In genomic region chr2:37191253-37191652, GRCh38 we compare ENCODE assay signal across 20 cellular contexts. TPM values are rescaled to one million over a fixed set of nuclear protein-coding genes. Genes with fewer than 3 reads are reported as not detected.
DNase-seq lines count a peak whose midpoint lies in the region; ATAC-seq lines count a peak whose summit lies in the region.
"Had no signal": no experiment of that assay in that cellular context is flagged by ENCODE, and none has a peak within 500 bp of the region (broad histone marks: within the 10 kb centered on the region; RNA-seq: fewer than 3 reads in every experiment).

No MANE protein-coding gene starts in this region.

- H3K9me3 ChIP-seq in HUES64 (ENCODE audit: insufficient read depth, low read depth, low read length), result no peaks in the 10 kb centered on the region
- no peaks in the 10 kb centered on the region for H3K9me3 ChIP-seq in neuron (ENCODE audit: low read length)
- H3K9me3 ChIP-seq: A549 had no signal

- H2AFZ ChIP-seq in neuron (ENCODE audit: low read depth, low read length), result peak overlapping the region; percentile 8
- H2AFZ ChIP-seq: GM23248 had no signal

- H3K36me3 ChIP-seq in HUES64 (ENCODE audit: insufficient read depth, low read length), result no peaks in the 10 kb centered on the region
- H3K36me3 ChIP-seq in neuron (ENCODE audit: insufficient read depth, low read length), result no peaks in the 10 kb centered on the region
- H3K36me3 ChIP-seq: BLaER1 treated with 17β-estradiol and CSF1 and Interleukin-3, amounts not matched to agents 10 nM and 100 nM had no signal

- ATAC-seq in GM21367 (IDR thresholded peaks at IDR 0.05; ENCODE audit: unreplicated experiment), result no peak
- ATAC-seq: A549 had no signal

- peak overlapping the region; percentile 3; the same call in 1 of the 2 replicates for H3K27ac ChIP-seq in HUES64 (ENCODE audit: low read depth, low read length)
- H3K27ac ChIP-seq: BLaER1 treated with 17β-estradiol and CSF1 and Interleukin-3, amounts not matched to agents 10 nM and 100 nM; GM23248; SK-N-MC had no signal

- DNase-seq in GF-D8 (lab: John Stamatoyannopoulos, UW) (peak; percentile 36), hepatic stellate cell (ENCODE audit: low spot score) (no peak), kidney glomerular epithelial cell (lab: John Stamatoyannopoulos, UW) (no peak)
- DNase-seq: CD8-positive, alpha-beta memory T cell; DMS79; GM23248; Kasumi-1; NCI-H1105 treated with DMSO at 0.1 percent for 48 hours; NCI-H1694 treated with DMSO at 0.1 percent for 48 hours; NCI-H2107; NCI-H2227 treated with DMSO at 0.1 percent for 48 hours; NCI-H524; Right ventricle myocardium superior had no signal

- H3K4me3 ChIP-seq in HUES64 (ENCODE audit: low read length) (no peak overlapping the region), neuron (ENCODE audit: low read length) (no peak overlapping the region)
- H3K4me3 ChIP-seq: A549; BLaER1 treated with 17β-estradiol and CSF1 and Interleukin-3, amounts not matched to agents 10 nM and 100 nM; GM23248; SK-N-MC had no signal

- H3K27me3 ChIP-seq in HUES64 (ENCODE audit: insufficient read depth, low read length) (no peaks in the 10 kb centered on the region), neuron (ENCODE audit: insufficient read depth, low read length) (no peaks in the 10 kb centered on the region)
- H3K27me3 ChIP-seq: BLaER1 treated with 17β-estradiol and CSF1 and Interleukin-3, amounts not matched to agents 10 nM and 100 nM had no signal

- H3K9ac ChIP-seq in HUES64 (ENCODE audit: low read depth, low read length), result no peak overlapping the region
- H3K9ac ChIP-seq: BLaER1 treated with 17β-estradiol and CSF1 and Interleukin-3, amounts not matched to agents 10 nM and 100 nM; GM23248 had no signal

- 80% methylated on average over 4 of the region's 4 CpGs for WGBS in HUES64

- H3K4me1 ChIP-seq in HUES64 (ENCODE audit: insufficient read depth, low read length) (peaks cover 38% of the 10 kb centered on the region), neuron (ENCODE audit: insufficient read depth, low read length) (peaks cover 3% of the 10 kb centered on the region)
- H3K4me1 ChIP-seq: BLaER1 treated with 17β-estradiol and CSF1 and Interleukin-3, amounts not matched to agents 10 nM and 100 nM had no signal

RNA-seq across cellular contexts. Expression of gene SULT6B1, which starts 2.8 kb away (rescaled TPM):
- polyA plus RNA-seq in HUES64 (2013, experiment 1 of 2), result not detected
- not detected for polyA plus RNA-seq in HUES64 (2013, experiment 2 of 2)
- polyA plus RNA-seq: A549; CD8-positive, alpha-beta memory T cell; GM23248; IgD-negative memory B cell had no signal

RNA-seq across cellular contexts. Expression of gene CEBPZOS, which starts 5.0 kb away (rescaled TPM):
- polyA plus RNA-seq in HUES64 (2013, experiment 1 of 2), result 9.5 TPM
- 12.9 TPM for polyA plus RNA-seq in HUES64 (2013, experiment 2 of 2)

RNA-seq across cellular contexts. Expression of gene EIF2AK2, which starts 34.5 kb away (rescaled TPM):
- polyA plus RNA-seq in HUES64 (2013, experiment 1 of 2), result 19.3 TPM
- polyA plus RNA-seq in HUES64 (2013, experiment 2 of 2), result 24.8 TPM

RNA-seq across cellular contexts. Expression of gene CEBPZ, which starts 40.1 kb away (rescaled TPM):
- 103 TPM for polyA plus RNA-seq in HUES64 (2013, experiment 1 of 2)
- polyA plus RNA-seq in HUES64 (2013, experiment 2 of 2), result 104 TPM

RNA-seq across cellular contexts. Expression of gene NDUFAF7, which starts 40.2 kb away (rescaled TPM):
- 26.4 TPM for polyA plus RNA-seq in HUES64 (2013, experiment 1 of 2)
- 23.3 TPM for polyA plus RNA-seq in HUES64 (2013, experiment 2 of 2)
